34 cellular contexts compared by ENCODE assay signal in genomic region chr10:44330431-44330830, GRCh38. TPM values are rescaled to one million over a fixed set of nuclear protein-coding genes. Genes with fewer than 3 reads are reported as not detected.
"Had no signal": no experiment of that assay in that cellular context is flagged by ENCODE, and none has a peak within 500 bp of the region (broad histone marks: within the 10 kb centered on the region; RNA-seq: fewer than 3 reads in every experiment).

No MANE protein-coding gene starts in this region.

- H3K4me1 ChIP-seq: adrenal gland, ascending aorta, breast epithelium had no signal

- DNase-seq: activated effector memory CD4-positive, alpha-beta T cell treated with anti-CD3 and anti-CD28 coated beads, Interleukin-2, amount 50 U/mL, for 16 hours; activated effector memory CD4-positive, alpha-beta T cell treated with Interleukin-2 at 50 U/mL for 16 hours; activated gamma-delta T cell; activated gamma-delta T cell treated with Interleukin-2 at 50 U/mL for 16 hours; activated naive CD4-positive, alpha-beta T cell; activated naive CD4-positive, alpha-beta T cell treated with anti-CD3 and anti-CD28 coated beads for 36 hours; activated naive CD4-positive, alpha-beta T cell treated with anti-CD3 and anti-CD28 coated beads, Interleukin-2, amount 10 ng/mL, durations not matched to agents 7 days and 5 days; activated naive CD4-positive, alpha-beta T cell treated with anti-CD3 and anti-CD28 coated beads, Interleukin-2, amount 50 U/mL, for 16 hours; activated naive CD4-positive, alpha-beta T cell treated with Interleukin-2 at 50 U/mL for 16 hours; activated naive CD8-positive, alpha-beta T cell treated with anti-CD3 and anti-CD28 coated beads for 36 hours; activated naive CD8-positive, alpha-beta T cell treated with anti-CD3 and anti-CD28 coated beads, Interleukin-2, amount 10 ng/mL, durations not matched to agents 7 days and 5 days; activated naive CD8-positive, alpha-beta T cell treated with anti-CD3 and anti-CD28 coated beads, Interleukin-2, amount 50 U/mL, for 24 hours; activated T-cell treated with anti-CD3 and anti-CD28 coated beads for 4 hours; activated T-cell treated with anti-CD3 and anti-CD28 coated beads, Interleukin-2, amount 50 U/mL, for 1 hour; activated T-cell treated with anti-CD3 and anti-CD28 coated beads, Interleukin-2, amount 50 U/mL, for 24 hours; activated T-cell treated with anti-CD3 and anti-CD28 coated beads, Interleukin-2, amount 50 U/mL, for 4 hours; activated T-cell treated with anti-CD3 and anti-CD28 coated beads, Interleukin-2, amount 50 U/mL, for 48 hours; activated T-cell treated with anti-CD3 and anti-CD28 coated beads, Interleukin-2, amount 50 U/mL, for 72 hours; adrenal gland; amniotic stem cell; amygdala; anterior cingulate cortex; aorta; brain microvascular endothelial cell; caudate nucleus; central memory CD4-positive, alpha-beta T cell; cerebellar nuclear complex had no signal

- H3K9me3 ChIP-seq: adrenal gland, ascending aorta, breast epithelium had no signal

- ATAC-seq: activated naive CD4-positive, alpha-beta T cell treated with anti-CD3 and anti-CD28 coated beads, Interleukin-2, amount 50 U/mL, for 72 hours; activated naive CD8-positive, alpha-beta T cell treated with anti-CD3 and anti-CD28 coated beads, Interleukin-2, amount 50 U/mL, for 24 hours; activated T-cell treated with anti-CD3 and anti-CD28 coated beads, Interleukin-2, amount 50 U/mL, for 4 hours; activated T-cell treated with anti-CD3 and anti-CD28 coated beads, Interleukin-2, amount 50 U/mL, for 72 hours; activated T-helper 17 cell treated with anti-CD3 and anti-CD28 coated beads, Interleukin-2, amount 50 U/mL, for 72 hours had no signal

- H3K27ac ChIP-seq: adrenal gland, ascending aorta, brain microvascular endothelial cell, breast epithelium, cardiac muscle cell had no signal

- H3K4me3 ChIP-seq: adrenal gland, ascending aorta, breast epithelium, cardiac muscle cell had no signal

- H3K27me3 ChIP-seq: adrenal gland, ascending aorta, brain microvascular endothelial cell, breast epithelium, cardiac muscle cell had no signal

- H3K36me3 ChIP-seq: adrenal gland, ascending aorta, brain microvascular endothelial cell, breast epithelium, cardiac muscle cell had no signal

RNA-seq across cellular contexts. Expression of gene CXCL12, which starts 54.5 kb away (rescaled TPM):
- total RNA-seq: activated naive CD4-positive, alpha-beta T cell treated with anti-CD3 and anti-CD28 coated beads for 36 hours; activated naive CD8-positive, alpha-beta T cell treated with anti-CD3 and anti-CD28 coated beads for 36 hours; activated naive CD8-positive, alpha-beta T cell treated with anti-CD3 and anti-CD28 coated beads, Interleukin-2, amount 10 ng/mL, durations not matched to agents 7 days and 5 days; activated T-cell treated with anti-CD3 and anti-CD28 coated beads, Interleukin-2, amount 50 U/mL, for 72 hours; activated T-helper 1 cell treated with anti-CD3 and anti-CD28 coated beads, Interleukin-12 subunit alpha, Interleukin-12 subunit beta, Interleukin-2, Interleukin-4 antibody, amounts not matched to agents 30 ng/mL and 10 ng/mL and 1 ng/mL, durations not matched to agents 14 hours and 24 hours and 36 hours; activated T-helper 2 cell treated with anti-CD3 and anti-CD28 coated beads, Interferon-gamma antibody, Interleukin-2, Interleukin-4, amounts not matched to agents 10 μg/mL and 5 μg/mL and 100 μg/mL, durations not matched to agents 14 hours and 24 hours and 36 hours had no signal
